11 cellular contexts compared by ENCODE assay signal in genomic region chr4:142380052-142380598, GRCh38.
DNase-seq lines count a peak whose midpoint lies in the region; ATAC-seq, FAIRE-seq and TF ChIP-seq lines count a peak whose summit lies in the region.
"Had no signal": no experiment of that assay in that cellular context is flagged by ENCODE, and none has a peak within 500 bp of the region (broad histone marks: within the 10 kb centered on the region; RNA-seq: fewer than 3 reads in every experiment).

No MANE protein-coding gene starts in this region.

- FAIRE-seq in HTR-8/SVneo (lab: Jason Lieb, UNC): peak; percentile 9

- H3K36me3 ChIP-seq in CD4-positive, CD25-positive, alpha-beta regulatory T cell (ENCODE audit: control insufficient read depth, insufficient read depth, low read length): peaks cover 9% of the 10 kb centered on the region
- H3K36me3 ChIP-seq in mammary epithelial cell (ENCODE audit: insufficient read depth, low read length): peaks cover 2% of the 10 kb centered on the region
- no peaks in the 10 kb centered on the region for H3K36me3 ChIP-seq in osteoblast (ENCODE audit: insufficient read depth, low read length)

- in situ Hi-C loops in mammary epithelial cell (cut with MboI; ENCODE audit: low sequenced_read_pairs in 2 of 2): no loop called here
- in situ Hi-C loops in KBM-7 (cut with MboI; ENCODE audit: low pct_unique_long_range_greater_than_20kb, low sequenced_read_pairs): no loop called here

- no peak for DNase-seq in CD4-positive, CD25-positive, alpha-beta regulatory T cell
- no peak for DNase-seq in HTR-8/SVneo (ENCODE audit: insufficient read length, low spot score)
- no peak for DNase-seq in mammary epithelial cell
- no peak for DNase-seq in osteoblast (ENCODE audit: insufficient read length, low spot score, missing footprints)
- no peak for DNase-seq in stimulated activated CD4-positive, alpha-beta T cell treated with anti-CD3 and anti-CD28 coated beads, Interleukin-2, amount 100 ng/mL, for 24 hours
- no peak for DNase-seq in nucleus accumbens (lab: John Stamatoyannopoulos, UW)
- no peak for DNase-seq in SKM-1 (lab: John Stamatoyannopoulos, UW; ENCODE audit: unreplicated experiment)
- no peak for DNase-seq in KBM-7
- DNase-seq: NCI-H2171; stimulated activated naive B cell treated with anti-CD40 and anti-IgM and Interleukin-4, amounts not matched to agents 10 μg/mL and 1 μg/mL and 100 μg/mL, for 72 hours had no signal

- TF ChIP-seq CTCF in mammary epithelial cell (conservative IDR thresholded peaks at IDR 0.05 in 1 of 2, IDR thresholded peaks at IDR 0.05 in 1 of 2; ENCODE audit: extremely low read depth in 1 of 2, insufficient read depth in 1 of 2, low read depth in 1 of 2, low read length in 2 of 2): no peak
- no peak for TF ChIP-seq CTCF in osteoblast (IDR thresholded peaks at IDR 0.05; ENCODE audit: extremely low read depth, low read depth, low read length)

- no peaks in the 10 kb centered on the region for H3K27me3 ChIP-seq in CD4-positive, CD25-positive, alpha-beta regulatory T cell (ENCODE audit: control insufficient read depth, insufficient read depth, low read length)
- H3K27me3 ChIP-seq in mammary epithelial cell (ENCODE audit: insufficient read depth, low read length): no peaks in the 10 kb centered on the region
- H3K27me3 ChIP-seq in osteoblast (ENCODE audit: insufficient read depth, low read length): no peaks in the 10 kb centered on the region

- H3K4me2 ChIP-seq in mammary epithelial cell (ENCODE audit: insufficient read depth, low read depth, low read length) (peak overlapping the region; percentile 63), osteoblast (ENCODE audit: insufficient read depth, low read length) (peak overlapping the region; percentile 68)

- H3K4me3 Mint-ChIP-seq in CD4-positive, CD25-positive, alpha-beta regulatory T cell: no peak overlapping the region
- H3K4me3 Mint-ChIP-seq: natural killer cell treated with Interleukin-12 subunit alpha and Interleukin-12 subunit beta and Interleukin-15 and Interleukin-18, amount 100 ng/mL, for 72 hours; stimulated activated naive B cell treated with anti-CD40 and anti-IgM and Interleukin-4, amounts not matched to agents 10 μg/mL and 1 μg/mL and 100 μg/mL, for 72 hours had no signal

- H4K20me1 ChIP-seq in mammary epithelial cell (ENCODE audit: insufficient read depth, low read length) (no peaks in the 10 kb centered on the region), osteoblast (ENCODE audit: insufficient read depth, low read length) (no peaks in the 10 kb centered on the region)

- peak overlapping the region in 2 of 3 donors; percentile 42 to 75 for H3K27ac Mint-ChIP-seq in CD4-positive, CD25-positive, alpha-beta regulatory T cell
- H3K27ac Mint-ChIP-seq: natural killer cell treated with Interleukin-12 subunit alpha and Interleukin-12 subunit beta and Interleukin-15 and Interleukin-18, amount 100 ng/mL, for 72 hours; stimulated activated naive B cell treated with anti-CD40 and anti-IgM and Interleukin-4, amounts not matched to agents 10 μg/mL and 1 μg/mL and 100 μg/mL, for 72 hours had no signal

- no peaks in the 10 kb centered on the region for H3K9me3 Mint-ChIP-seq in CD4-positive, CD25-positive, alpha-beta regulatory T cell
- H3K9me3 Mint-ChIP-seq: natural killer cell treated with Interleukin-12 subunit alpha and Interleukin-12 subunit beta and Interleukin-15 and Interleukin-18, amount 100 ng/mL, for 72 hours; stimulated activated naive B cell treated with anti-CD40 and anti-IgM and Interleukin-4, amounts not matched to agents 10 μg/mL and 1 μg/mL and 100 μg/mL, for 72 hours had no signal

- no peaks in the 10 kb centered on the region for H3K27me3 Mint-ChIP-seq in CD4-positive, CD25-positive, alpha-beta regulatory T cell
- H3K27me3 Mint-ChIP-seq: natural killer cell treated with Interleukin-12 subunit alpha and Interleukin-12 subunit beta and Interleukin-15 and Interleukin-18, amount 100 ng/mL, for 72 hours; stimulated activated naive B cell treated with anti-CD40 and anti-IgM and Interleukin-4, amounts not matched to agents 10 μg/mL and 1 μg/mL and 100 μg/mL, for 72 hours had no signal

- H2AFZ ChIP-seq in mammary epithelial cell (ENCODE audit: low read depth, low read length): peak overlapping the region; percentile 3
- peak overlapping the region; percentile 26 for H2AFZ ChIP-seq in osteoblast (ENCODE audit: low read length)

- H3K9ac ChIP-seq in mammary epithelial cell (ENCODE audit: insufficient read depth, low read length): peak overlapping the region; percentile 53

- H3K79me2 ChIP-seq in mammary epithelial cell (ENCODE audit: insufficient read depth, low read length) (peaks cover 91% of the 10 kb centered on the region), osteoblast (ENCODE audit: insufficient read depth, low read length) (peaks cover 36% of the 10 kb centered on the region)

- dilution Hi-C loops in mammary epithelial cell (cut with HindIII; ENCODE audit: low sequenced_read_pairs): no loop called here

- no peak for ATAC-seq in CD4-positive, CD25-positive, alpha-beta regulatory T cell (ENCODE audit: low read depth in 2 of 2)
- ATAC-seq: natural killer cell treated with Interleukin-12 subunit alpha and Interleukin-12 subunit beta and Interleukin-15 and Interleukin-18, amount 100 ng/mL, for 72 hours; stimulated activated naive B cell treated with anti-CD40 and anti-IgM and Interleukin-4, amounts not matched to agents 10 μg/mL and 1 μg/mL and 100 μg/mL, for 72 hours had no signal

- H3K4me1 ChIP-seq in CD4-positive, CD25-positive, alpha-beta regulatory T cell (ENCODE audit: control insufficient read depth, insufficient read depth, low read length, poor library complexity, severe bottlenecking): peaks cover 44% of the 10 kb centered on the region
- H3K4me1 ChIP-seq in mammary epithelial cell (ENCODE audit: insufficient read depth, low read length): peaks cover 44% of the 10 kb centered on the region
- H3K4me1 ChIP-seq in osteoblast (ENCODE audit: insufficient read depth, low read length): peaks cover 20% of the 10 kb centered on the region

- CTCF ChIA-PET in mammary epithelial cell (lab: Charles Lee; ENCODE audit: low non-redundant PET): no interaction called here

- peak overlapping the region; percentile 3 for H3K4me3 ChIP-seq in CD4-positive, CD25-positive, alpha-beta regulatory T cell (ENCODE audit: low read depth, low read length)
- no peak overlapping the region for H3K4me3 ChIP-seq in mammary epithelial cell (replicated peaks in 1 of 3; ENCODE audit: insufficient read depth in 1 of 3, low read depth in 2 of 3, low read length in 3 of 3)
- no peak overlapping the region for H3K4me3 ChIP-seq in osteoblast (ENCODE audit: insufficient read depth, low read length)

- peak overlapping the region; percentile 1 for H3K27ac ChIP-seq in CD4-positive, CD25-positive, alpha-beta regulatory T cell (ENCODE audit: insufficient read depth, low read length, poor library complexity, severe bottlenecking)
- H3K27ac ChIP-seq in mammary epithelial cell (ENCODE audit: insufficient read depth, low read depth, low read length) (peak overlapping the region; percentile 83), osteoblast (ENCODE audit: low read depth, low read length) (peak overlapping the region; percentile 79)

- intact Hi-C loops in mammary epithelial cell (cut with micrococcal nuclease): no loop called here

- H3K9me3 ChIP-seq in CD4-positive, CD25-positive, alpha-beta regulatory T cell (ENCODE audit: control insufficient read depth in 2 of 2, low read length in 2 of 2): no peaks in the 10 kb centered on the region
- H3K9me3 ChIP-seq in mammary epithelial cell (replicated peaks; ENCODE audit: insufficient read depth, low read length) (no peaks in the 10 kb centered on the region), osteoblast (ENCODE audit: low read depth, low read length) (no peaks in the 10 kb centered on the region)

- BruUV-seq in mammary epithelial cell (replicated peaks; lab: Mats Ljungman, UMichigan): no TSS peak

- 26% methylated on average over 5 of the region's 5 CpGs for WGBS in mammary epithelial cell (ENCODE audit: low coverage, missing lambda C conversion rate)

- H3K4me1 Mint-ChIP-seq in CD4-positive, CD25-positive, alpha-beta regulatory T cell: peaks cover 49 to 80% (median 58%) of the 10 kb centered on the region in 4 donors
- H3K4me1 Mint-ChIP-seq: stimulated activated naive B cell treated with anti-CD40 and anti-IgM and Interleukin-4, amounts not matched to agents 10 μg/mL and 1 μg/mL and 100 μg/mL, for 72 hours had no signal

- peaks cover 10% of the 10 kb centered on the region for H3K36me3 Mint-ChIP-seq in CD4-positive, CD25-positive, alpha-beta regulatory T cell
- H3K36me3 Mint-ChIP-seq: natural killer cell treated with Interleukin-12 subunit alpha and Interleukin-12 subunit beta and Interleukin-15 and Interleukin-18, amount 100 ng/mL, for 72 hours; stimulated activated naive B cell treated with anti-CD40 and anti-IgM and Interleukin-4, amounts not matched to agents 10 μg/mL and 1 μg/mL and 100 μg/mL, for 72 hours had no signal

Comparison
In these comparisons a context has a peak if more than half of its experiments do, and no peak if none do; other contexts are left out.
1. H3K27ac ChIP-seq: peak in every context shown above with its lines; median percentile 83 in mammary epithelial cell; 79 in osteoblast; 1 in CD4-positive, CD25-positive, alpha-beta regulatory T cell.